22 cellular contexts compared by ENCODE assay signal in genomic region chr17:5838661-5839300, GRCh38.
DNase-seq lines count a peak whose midpoint lies in the region; ATAC-seq and TF ChIP-seq lines count a peak whose summit lies in the region.
"Had no signal": no experiment of that assay in that cellular context is flagged by ENCODE, and none has a peak within 500 bp of the region (broad histone marks: within the 10 kb centered on the region; RNA-seq: fewer than 3 reads in every experiment).

No MANE protein-coding gene starts in this region.

- H3K4me3 ChIP-seq in H7 (ENCODE audit: insufficient read depth, low read depth, low read length) = no peak overlapping the region
- no peak overlapping the region for H3K4me3 ChIP-seq in OCI-LY7 (ENCODE audit: low read depth, low read length, poor library complexity, severe bottlenecking)
- H3K4me3 ChIP-seq in esophagus muscularis mucosa = no peak overlapping the region
- H3K4me3 ChIP-seq: left ventricle myocardium inferior had no signal

- H3K9me2 ChIP-seq in OCI-LY7 (ENCODE audit: insufficient read depth, low read length) = no peaks in the 10 kb centered on the region

- H3K4me3 Mint-ChIP-seq in osteocyte (ENCODE audit: unreplicated experiment) = no peak overlapping the region
- H3K4me3 Mint-ChIP-seq: activated B cell treated with CpG ODN at 0.5 μM for 24 hours; activated naive CD4-positive, alpha-beta T cell treated with anti-CD3 and anti-CD28 coated beads, Interleukin-2, amount 50 U/mL, for 24 hours; activated T-cell treated with anti-CD3 and anti-CD28 coated beads, Interleukin-2, amount 50 U/mL, for 72 hours; T-helper 17 cell had no signal

- H4K20me1 ChIP-seq in OCI-LY7 (ENCODE audit: insufficient read depth, low read length) = no peaks in the 10 kb centered on the region

- CTCF ChIA-PET in OCI-LY7 (lab: Charles Lee; ENCODE audit: unreplicated experiment) = no interaction called here

- no TSS peak for BruUV-seq in OCI-LY7 (replicated peaks; lab: Mats Ljungman, UMichigan)

- no peaks in the 10 kb centered on the region for H3K9me3 ChIP-seq in OCI-LY7 (ENCODE audit: low read length)
- H3K9me3 ChIP-seq in esophagus muscularis mucosa = no peaks in the 10 kb centered on the region
- H3K9me3 ChIP-seq: left ventricle myocardium inferior, neutrophil had no signal

- intact Hi-C loops in OCI-LY7 (cut with micrococcal nuclease; ENCODE audit: unreplicated experiment) = no loop called here
- intact Hi-C loops in esophagus muscularis mucosa (cut with DNase I) = no loop called here

- no peak for TF ChIP-seq EP300 in esophagus muscularis mucosa (IDR thresholded peaks at IDR 0.05)

- peaks cover 5% of the 10 kb centered on the region for H3K4me1 Mint-ChIP-seq in osteocyte (ENCODE audit: unreplicated experiment)

- H3K79me2 ChIP-seq in OCI-LY7 (ENCODE audit: insufficient read depth, low read depth, low read length) = no peaks in the 10 kb centered on the region

- H3K27me3 Mint-ChIP-seq in osteocyte (ENCODE audit: unreplicated experiment) = no peaks in the 10 kb centered on the region
- H3K27me3 Mint-ChIP-seq: activated B cell treated with CpG ODN at 0.5 μM for 24 hours; activated naive CD4-positive, alpha-beta T cell treated with anti-CD3 and anti-CD28 coated beads, Interleukin-2, amount 50 U/mL, for 24 hours had no signal

- H3K27ac Mint-ChIP-seq in osteocyte (ENCODE audit: unreplicated experiment) = no peak overlapping the region
- H3K27ac Mint-ChIP-seq: activated B cell treated with CpG ODN at 0.5 μM for 24 hours; activated naive CD4-positive, alpha-beta T cell treated with anti-CD3 and anti-CD28 coated beads, Interleukin-2, amount 50 U/mL, for 24 hours; activated T-cell treated with anti-CD3 and anti-CD28 coated beads, Interleukin-2, amount 50 U/mL, for 72 hours; T-helper 17 cell had no signal

- no peak for ATAC-seq in GM18517 (IDR thresholded peaks at IDR 0.05; ENCODE audit: unreplicated experiment)
- ATAC-seq: activated T-cell treated with anti-CD3 and anti-CD28 coated beads, Interleukin-2, amount 50 U/mL, for 72 hours; sciatic nerve; T-helper 17 cell had no signal

- WGBS in esophagus muscularis mucosa = 69% methylated on average over 12 of the region's 12 CpGs

- TF ChIP-seq CTCF in OCI-LY7 (conservative IDR thresholded peaks at IDR 0.05; ENCODE audit: low read length) = peak; percentile 47; the same call in 1 of the 2 replicates
- TF ChIP-seq CTCF in esophagus muscularis mucosa (IDR thresholded peaks at IDR 0.05) = no peak
- TF ChIP-seq CTCF in osteocyte (IDR thresholded peaks at IDR 0.05) = no peak

- no peaks in the 10 kb centered on the region for H3K9me3 Mint-ChIP-seq in osteocyte (ENCODE audit: unreplicated experiment)
- H3K9me3 Mint-ChIP-seq: activated B cell treated with CpG ODN at 0.5 μM for 24 hours; activated naive CD4-positive, alpha-beta T cell treated with anti-CD3 and anti-CD28 coated beads, Interleukin-2, amount 50 U/mL, for 24 hours; activated T-cell treated with anti-CD3 and anti-CD28 coated beads, Interleukin-2, amount 50 U/mL, for 72 hours had no signal

- H3K27me3 ChIP-seq in H7 (ENCODE audit: control insufficient read depth, insufficient read depth, low read length) (no peaks in the 10 kb centered on the region), esophagus muscularis mucosa (peaks cover 0 to 8% (median 0%) of the 10 kb centered on the region in 4 donors)
- H3K27me3 ChIP-seq: neutrophil had no signal

- TF ChIP-seq POLR2A in esophagus muscularis mucosa (IDR thresholded peaks at IDR 0.05; ENCODE audit: low read depth) = no peak

- H3K4me1 ChIP-seq in OCI-LY7 (ENCODE audit: insufficient read depth, low read length, poor library complexity, severe bottlenecking) (peaks cover 17% of the 10 kb centered on the region), esophagus muscularis mucosa (no peaks in the 10 kb centered on the region)
- H3K4me1 ChIP-seq: left ventricle myocardium inferior had no signal

- H3K36me3 Mint-ChIP-seq in osteocyte (ENCODE audit: unreplicated experiment) = no peaks in the 10 kb centered on the region
- H3K36me3 Mint-ChIP-seq: activated naive CD4-positive, alpha-beta T cell treated with anti-CD3 and anti-CD28 coated beads, Interleukin-2, amount 50 U/mL, for 24 hours had no signal

- H3K36me3 ChIP-seq in H7 (replicated peaks; ENCODE audit: control insufficient read depth, insufficient read depth, low read length) (no peaks in the 10 kb centered on the region), OCI-LY7 (ENCODE audit: insufficient read depth, low read length) (no peaks in the 10 kb centered on the region), esophagus muscularis mucosa (no peaks in the 10 kb centered on the region)
- H3K36me3 ChIP-seq: left ventricle myocardium inferior, neutrophil had no signal

- POLR2A ChIA-PET in OCI-LY7 (lab: Charles Lee) = interaction anchor here (0.6 kb wide), 1 partner anchor 7 kb away, joined by 3 read pairs; no protein-coding TSS in a partner anchor

- DNase-seq in H7 = peak; percentile 43
- peak; percentile 7 for DNase-seq in OCI-LY7 (ENCODE audit: low spot score)
- peak; percentile 90 for DNase-seq in esophagus muscularis mucosa (ENCODE audit: extremely low spot score)
- peak; percentile 77 for DNase-seq in osteocyte (ENCODE audit: extremely low spot score, unreplicated experiment)
- DNase-seq in NOMO-1 treated with dmso at 0.1 percent for 144 hours (lab: John Stamatoyannopoulos, UW; ENCODE audit: unreplicated experiment) = no peak
- DNase-seq in NOMO-1 treated with DMSO at 0.1 percent for 48 hours (lab: John Stamatoyannopoulos, UW; ENCODE audit: unreplicated experiment) = no peak
- DNase-seq in NCI-H2196 (lab: John Stamatoyannopoulos, UW; ENCODE audit: unreplicated experiment) = no peak
- DNase-seq: activated B cell treated with CpG ODN at 0.5 μM for 24 hours; activated T-cell treated with anti-CD3 and anti-CD28 coated beads, Interleukin-2, amount 50 U/mL, for 72 hours; aorta; DMS 273 treated with DMSO at 0.1 percent for 48 hours; effector memory CD4-positive, alpha-beta T cell; IMR-90; left ventricle myocardium inferior; NCI-H1436; NCI-H774; T-helper 17 cell had no signal

- no peak overlapping the region for H3K4me2 ChIP-seq in OCI-LY7 (ENCODE audit: low read length)

- no peak overlapping the region for H3K27ac ChIP-seq in OCI-LY7 (ENCODE audit: low read depth, low read length, poor library complexity, severe bottlenecking)
- H3K27ac ChIP-seq in esophagus muscularis mucosa (replicated peaks in 1 of 4) = no peak overlapping the region
- H3K27ac ChIP-seq: C4-2B, left ventricle myocardium inferior, neutrophil had no signal

- no peak overlapping the region for H2AFZ ChIP-seq in OCI-LY7 (ENCODE audit: low read length)

Comparison
In these comparisons a context has a peak if more than half of its experiments do, and no peak if none do; other contexts are left out.
1. DNase-seq: peak in H7 (single experiment), OCI-LY7 (single experiment), esophagus muscularis mucosa (single experiment) and osteocyte (single experiment); none in NOMO-1 treated with dmso at 0.1 percent for 144 hours (single experiment), NOMO-1 treated with DMSO at 0.1 percent for 48 hours (single experiment) and NCI-H2196 (single experiment).